ENCODE assay signal across 28 cellular contexts in genomic region chr6:1547785-1548184, GRCh38.
DNase-seq lines count a peak whose midpoint lies in the region; ATAC-seq, FAIRE-seq and TF ChIP-seq lines count a peak whose summit lies in the region.
"Had no signal": no experiment of that assay in that cellular context is flagged by ENCODE, and none has a peak within 500 bp of the region (broad histone marks: within the 10 kb centered on the region; RNA-seq: fewer than 3 reads in every experiment).

No MANE protein-coding gene starts in this region.

- no peak for TF ChIP-seq RAD21 in HepG2 (CRISPR knock-in tag; IDR thresholded peaks at IDR 0.05)

- no peak for ATAC-seq in HepG2
- no peak for ATAC-seq in right lobe of liver
- ATAC-seq in T-helper 17 cell, result no peak
- ATAC-seq: A549; CD8-positive, alpha-beta T cell; GM12878 had no signal

- H3K79me2 ChIP-seq in HepG2 (ENCODE audit: insufficient read depth, low read length), result no peaks in the 10 kb centered on the region

- H3K4me1 ChIP-seq in HepG2 (ENCODE audit: insufficient read depth, low read length) (no peaks in the 10 kb centered on the region), right lobe of liver (peaks cover 0 to 5% (median 0%) of the 10 kb centered on the region in 4 donors), suprapubic skin (no peaks in the 10 kb centered on the region), esophagus muscularis mucosa (no peaks in the 10 kb centered on the region)
- H3K4me1 ChIP-seq: A549; BLaER1 treated with 17β-estradiol and CSF1 and Interleukin-3, amounts not matched to agents 10 nM and 100 nM; Caco-2 had no signal

- peaks cover 6% of the 10 kb centered on the region for H3K36me3 Mint-ChIP-seq in T-helper 17 cell (ENCODE audit: low read depth)
- H3K36me3 Mint-ChIP-seq: CD8-positive, alpha-beta T cell had no signal

- H3K4me2 ChIP-seq in HepG2 (ENCODE audit: low read depth, low read length), result no peak overlapping the region
- H3K4me2 ChIP-seq: A549; BLaER1 treated with 17β-estradiol and CSF1 and Interleukin-3, amounts not matched to agents 10 nM and 100 nM had no signal

- TF ChIP-seq EP300 in HepG2 (IDR thresholded peaks at IDR 0.05; ENCODE audit: low read depth in 2 of 2, low read length in 2 of 2) (no peak), HepG2 (CRISPR knock-in tag; IDR thresholded peaks at IDR 0.05; ENCODE audit: borderline replicate concordance) (no peak), suprapubic skin (IDR thresholded peaks at IDR 0.05) (no peak), esophagus muscularis mucosa (IDR thresholded peaks at IDR 0.05) (no peak)

- H4K20me1 ChIP-seq in HepG2 (ENCODE audit: insufficient read depth, low read length), result no peaks in the 10 kb centered on the region
- H4K20me1 ChIP-seq: BLaER1 treated with 17β-estradiol and CSF1 and Interleukin-3, amounts not matched to agents 10 nM and 100 nM had no signal

- peaks cover 7% of the 10 kb centered on the region for H3K4me1 Mint-ChIP-seq in T-helper 17 cell
- H3K4me1 Mint-ChIP-seq: B cell had no signal

- 44% methylated on average over 8 of the region's 8 CpGs for WGBS in HepG2 (ENCODE audit: low lambda C conversion rate)
- 71% methylated on average over 7 of the region's 8 CpGs for WGBS in right lobe of liver (ENCODE audit: insufficient coverage, low coverage, low lambda C conversion rate, missing lambda C conversion rate)
- 89% methylated on average over 7 of the region's 8 CpGs for WGBS in suprapubic skin
- 74% methylated on average over 8 of the region's 8 CpGs for WGBS in esophagus muscularis mucosa

- H3K27ac ChIP-seq in HepG2 (ENCODE audit: extremely low read length, insufficient read depth, low read length) (no peak overlapping the region), right lobe of liver (no peak overlapping the region), suprapubic skin (peak overlapping the region; percentile 48), esophagus muscularis mucosa (replicated peaks in 1 of 4) (no peak overlapping the region)
- H3K27ac ChIP-seq: 22Rv1; A549; BLaER1 treated with 17β-estradiol and CSF1 and Interleukin-3, amounts not matched to agents 10 nM and 100 nM; C4-2B had no signal

- no peak overlapping the region for H3K4me3 Mint-ChIP-seq in T-helper 17 cell
- H3K4me3 Mint-ChIP-seq: B cell; CD4-positive, alpha-beta T cell; CD8-positive, alpha-beta T cell had no signal

- no peak for TF ChIP-seq POLR2A in HepG2 (IDR thresholded peaks at IDR 0.05; ENCODE audit: insufficient read depth in 1 of 2, low read depth in 2 of 2, low read length in 2 of 2)
- TF ChIP-seq POLR2A in right lobe of liver (IDR thresholded peaks at IDR 0.05), result no peak
- TF ChIP-seq POLR2A in suprapubic skin (IDR thresholded peaks at IDR 0.05), result no peak
- no peak for TF ChIP-seq POLR2A in esophagus muscularis mucosa (IDR thresholded peaks at IDR 0.05; ENCODE audit: low read depth)

- peak overlapping the region; percentile 39 for H3K27ac Mint-ChIP-seq in T-helper 17 cell
- H3K27ac Mint-ChIP-seq: B cell; CD4-positive, alpha-beta T cell; CD8-positive, alpha-beta T cell had no signal

- H3K9ac ChIP-seq in HepG2 (ENCODE audit: insufficient read depth, low read depth, low read length), result no peak overlapping the region
- H3K9ac ChIP-seq: BLaER1 treated with 17β-estradiol and CSF1 and Interleukin-3, amounts not matched to agents 10 nM and 100 nM had no signal

- DNase-seq in NCI-H82 (lab: John Stamatoyannopoulos, UW) (peak; percentile 9), NCI-H82 treated with DMSO at 0.1 percent for 48 hours (lab: John Stamatoyannopoulos, UW; ENCODE audit: unreplicated experiment) (no peak), HepG2 (ENCODE audit: low spot score) (no peak), right lobe of liver (no peak), T-helper 17 cell (no peak), suprapubic skin (ENCODE audit: low spot score in 2 of 2) (no peak), esophagus muscularis mucosa (ENCODE audit: extremely low spot score) (no peak), NCI-H226 (no peak)
- DNase-seq: AML-193; Caco-2; Calu3; CD4-positive, alpha-beta T cell; CD8-positive, alpha-beta T cell; DMS 273 treated with DMSO at 0.1 percent for 48 hours; DMS153; DMS53; DMS79; DND-41; EL; GDM1 had no signal

- H3K9me3 ChIP-seq in HepG2 (ENCODE audit: low read length) (no peaks in the 10 kb centered on the region), right lobe of liver (no peaks in the 10 kb centered on the region), T-helper 17 cell (ENCODE audit: control insufficient read depth, low read length, poor library complexity, severe bottlenecking) (peaks cover 3% of the 10 kb centered on the region), suprapubic skin (no peaks in the 10 kb centered on the region), esophagus muscularis mucosa (no peaks in the 10 kb centered on the region)
- H3K9me3 ChIP-seq: A549, Caco-2 had no signal

- POLR2A ChIA-PET in HepG2 (lab: Yijun Ruan, JAX), result no interaction called here

- in situ Hi-C loops in HepG2 (cut with HindIII; ENCODE audit: extremely low pct_ligation_motif_present, low pct_unique_long_range_greater_than_20kb), result no loop called here

- intact Hi-C loops in HepG2 (cut with micrococcal nuclease; ENCODE audit: unreplicated experiment), result no loop called here
- intact Hi-C loops in right lobe of liver (cut with DNase I), result no loop called here
- intact Hi-C loops in esophagus muscularis mucosa (cut with DNase I), result no loop called here

- CTCF ChIA-PET in HepG2 (lab: Yijun Ruan, JAX; ENCODE audit: low intra/inter-chr PET ratio, low total read pairs), result no interaction called here

- TF ChIP-seq CTCF in HepG2 (CRISPR knock-in tag; IDR thresholded peaks at IDR 0.05) (no peak), right lobe of liver (IDR thresholded peaks at IDR 0.05) (no peak), suprapubic skin (IDR thresholded peaks at IDR 0.05) (no peak), esophagus muscularis mucosa (IDR thresholded peaks at IDR 0.05) (no peak)

- H3K27me3 ChIP-seq in HepG2 (ENCODE audit: control insufficient read depth in 1 of 2, insufficient read depth in 2 of 2, low read length in 2 of 2) (peaks cover 1 to 16% of the 10 kb centered on the region in 2 experiments; a peak in 3 of 5 replicates), right lobe of liver (no peaks in the 10 kb centered on the region), suprapubic skin (no peaks in the 10 kb centered on the region), esophagus muscularis mucosa (peaks cover 0 to 3% (median 0%) of the 10 kb centered on the region in 4 donors)
- H3K27me3 ChIP-seq: BLaER1 treated with 17β-estradiol and CSF1 and Interleukin-3, amounts not matched to agents 10 nM and 100 nM had no signal

- no peaks in the 10 kb centered on the region for H3K27me3 Mint-ChIP-seq in T-helper 17 cell
- H3K27me3 Mint-ChIP-seq: CD4-positive, alpha-beta T cell had no signal

- no peak overlapping the region for H2AFZ ChIP-seq in HepG2 (ENCODE audit: low read length)

- BruUV-seq in HepG2 (replicated peaks; lab: Mats Ljungman, UMichigan), result no TSS peak

- H3K4me3 ChIP-seq in HepG2 (replicated peaks in 1 of 3; ENCODE audit: insufficient read depth in 1 of 3, low read depth in 2 of 3, low read length in 3 of 3) (no peak overlapping the region), right lobe of liver (no peak overlapping the region), suprapubic skin (no peak overlapping the region), esophagus muscularis mucosa (no peak overlapping the region)
- H3K4me3 ChIP-seq: A549; BLaER1 treated with 17β-estradiol and CSF1 and Interleukin-3, amounts not matched to agents 10 nM and 100 nM; GM12878 had no signal

- H3K36me3 ChIP-seq in HepG2 (replicated peaks in 1 of 2; ENCODE audit: control insufficient read depth in 1 of 2, insufficient read depth in 2 of 2, low read length in 2 of 2) (no peaks in the 10 kb centered on the region), right lobe of liver (no peaks in the 10 kb centered on the region), suprapubic skin (peaks cover 7% of the 10 kb centered on the region), esophagus muscularis mucosa (peaks cover 0 to 14% (median 6%) of the 10 kb centered on the region in 4 donors)

- FAIRE-seq in HepG2 (lab: Jason Lieb, UNC), result no peak
- FAIRE-seq: A549, GM12878, GM12892, GM18507 had no signal

TF ChIP-seq in HepG2, 621 proteins besides CTCF, POLR2A, EP300 and RAD21 (continues in another document):
- no peak for TF ChIP-seq MAF1 (CRISPR knock-in tag; IDR thresholded peaks at IDR 0.05; ENCODE audit: borderline replicate concordance)
- TF ChIP-seq, protein P1, sequence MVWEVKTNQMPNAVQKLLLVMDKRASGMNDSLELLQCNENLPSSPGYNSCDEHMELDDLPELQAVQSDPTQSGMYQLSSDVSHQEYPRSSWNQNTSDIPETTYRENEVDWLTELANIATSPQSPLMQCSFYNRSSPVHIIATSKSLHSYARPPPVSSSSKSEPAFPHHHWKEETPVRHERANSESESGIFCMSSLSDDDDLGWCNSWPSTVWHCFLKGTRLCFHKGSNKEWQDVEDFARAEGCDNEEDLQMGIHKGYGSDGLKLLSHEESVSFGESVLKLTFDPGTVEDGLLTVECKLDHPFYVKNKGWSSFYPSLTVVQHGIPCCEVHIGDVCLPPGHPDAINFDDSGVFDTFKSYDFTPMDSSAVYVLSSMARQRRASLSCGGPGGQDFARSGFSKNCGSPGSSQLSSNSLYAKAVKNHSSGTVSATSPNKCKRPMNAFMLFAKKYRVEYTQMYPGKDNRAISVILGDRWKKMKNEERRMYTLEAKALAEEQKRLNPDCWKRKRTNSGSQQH (CRISPR knock-in tag; IDR thresholded peaks at IDR 0.05; ENCODE audit: low read depth), result no peak
- no peak for TF ChIP-seq MTA1 (CRISPR knock-in tag; IDR thresholded peaks at IDR 0.05; ENCODE audit: borderline replicate concordance)
- TF ChIP-seq, protein P2, sequence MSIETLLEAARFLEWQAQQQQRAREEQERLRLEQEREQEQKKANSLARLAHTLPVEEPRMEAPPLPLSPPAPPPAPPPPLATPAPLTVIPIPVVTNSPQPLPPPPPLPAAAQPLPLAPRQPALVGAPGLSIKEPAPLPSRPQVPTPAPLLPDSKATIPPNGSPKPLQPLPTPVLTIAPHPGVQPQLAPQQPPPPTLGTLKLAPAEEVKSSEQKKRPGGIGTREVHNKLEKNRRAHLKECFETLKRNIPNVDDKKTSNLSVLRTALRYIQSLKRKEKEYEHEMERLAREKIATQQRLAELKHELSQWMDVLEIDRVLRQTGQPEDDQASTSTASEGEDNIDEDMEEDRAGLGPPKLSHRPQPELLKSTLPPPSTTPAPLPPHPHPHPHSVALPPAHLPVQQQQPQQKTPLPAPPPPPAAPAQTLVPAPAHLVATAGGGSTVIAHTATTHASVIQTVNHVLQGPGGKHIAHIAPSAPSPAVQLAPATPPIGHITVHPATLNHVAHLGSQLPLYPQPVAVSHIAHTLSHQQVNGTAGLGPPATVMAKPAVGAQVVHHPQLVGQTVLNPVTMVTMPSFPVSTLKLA (IDR thresholded peaks at IDR 0.05), result 0 out of 2 replicates have a peak, but pooled peaks have one; percentile 17
